ENCODE assay signal across 21 cellular contexts in the genomic region with DNA sequence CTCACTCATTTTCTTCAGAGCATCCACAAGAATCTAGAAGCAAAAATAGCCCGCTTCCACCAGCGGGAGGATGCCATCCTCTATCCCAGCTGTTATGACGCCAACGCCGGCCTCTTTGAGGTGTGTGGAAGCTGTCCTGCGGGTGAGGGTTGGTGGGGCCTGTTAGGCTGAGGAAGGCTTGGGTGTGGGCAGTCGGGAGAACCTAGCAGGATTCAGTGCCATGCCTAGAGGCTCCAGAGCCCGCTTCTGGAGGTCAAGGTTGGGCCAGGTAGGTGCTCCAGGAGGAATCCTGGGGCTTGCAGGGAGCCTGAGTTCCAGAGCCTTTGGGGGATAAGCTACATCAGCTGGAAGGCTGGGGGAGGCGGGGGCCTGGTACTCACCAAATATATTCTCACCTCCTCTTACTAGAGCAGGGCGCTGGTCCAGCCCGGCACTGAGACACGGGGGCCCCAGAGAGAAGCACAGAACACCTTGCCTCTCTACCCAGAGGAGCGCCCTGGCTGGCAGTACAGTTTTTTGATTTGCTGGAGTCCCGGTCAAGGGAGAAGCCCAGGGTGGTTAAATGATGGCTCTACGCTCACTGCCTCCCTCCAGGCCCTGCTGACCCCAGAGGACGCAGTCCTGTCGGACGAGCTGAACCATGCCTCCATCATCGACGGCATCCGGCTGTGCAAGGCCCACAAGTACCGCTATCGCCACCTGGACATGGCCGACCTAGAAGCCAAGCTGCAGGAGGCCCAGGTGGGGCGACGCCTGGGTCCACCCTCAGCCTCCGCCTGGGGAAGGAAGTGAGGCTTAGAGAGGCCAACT. TPM values are rescaled to one million over a fixed set of nuclear protein-coding genes. Genes with fewer than 3 reads are reported as not detected.
"Had no signal": no experiment of that assay in that cellular context is flagged by ENCODE, and none has a peak within 500 bp of the region (broad histone marks: within the 10 kb centered on the region; RNA-seq: fewer than 3 reads in every experiment).

No MANE protein-coding gene starts in this region.

- H3K27ac ChIP-seq: dorsolateral prefrontal cortex, ovary, right atrium auricular region had no signal

- H3K4me2 ChIP-seq: smooth muscle cell had no signal

- H3K9me3 Mint-ChIP-seq: naive thymus-derived CD8-positive, alpha-beta T cell had no signal

- H3K4me3 Mint-ChIP-seq: naive thymus-derived CD8-positive, alpha-beta T cell had no signal

- H3K27ac Mint-ChIP-seq: naive thymus-derived CD8-positive, alpha-beta T cell had no signal

- DNase-seq: cortex of kidney; dorsolateral prefrontal cortex; effector CD8-positive, alpha-beta T cell; heart right ventricle; hypothalamus; kidney glomerular epithelial cell; mammary epithelial cell; mucosa of descending colon; naive thymus-derived CD8-positive, alpha-beta T cell; ovary; stimulated activated CD4-positive, alpha-beta T cell treated with anti-CD3 and anti-CD28 coated beads, Interleukin-2, amount 100 ng/mL, for 48 hours; stimulated activated naive CD4-positive, alpha-beta T cell treated with Interleukin-2 at 50 U/mL for 16 hours had no signal

- H3K27me3 ChIP-seq: dorsolateral prefrontal cortex, ovary, right atrium auricular region had no signal

- H3K36me3 ChIP-seq: ovary, right atrium auricular region had no signal

- H3K4me3 ChIP-seq: dorsolateral prefrontal cortex, heart right ventricle, mucosa of descending colon, ovary, right atrium auricular region, smooth muscle cell had no signal

- H3K9me3 ChIP-seq: heart right ventricle, mucosa of descending colon, ovary, right atrium auricular region had no signal

- ATAC-seq: esophagus mucosa; mucosa of descending colon; naive thymus-derived CD8-positive, alpha-beta T cell had no signal

RNA-seq across cellular contexts. Expression of a gene that starts 10.1 kb away (rescaled TPM):
- total RNA-seq: fibroblast of lung; frontal cortex; glomerular endothelial cell; heart right ventricle; lower leg skin; mammary epithelial cell; mucosa of descending colon; naive thymus-derived CD8-positive, alpha-beta T cell; ovary; posterior vena cava; right atrium auricular region; smooth muscle cell had no signal
- polyA plus RNA-seq: fibroblast of lung; mammary epithelial cell; naive thymus-derived CD8-positive, alpha-beta T cell; ovary; smooth muscle cell; thymus had no signal
